In the genomic region with DNA sequence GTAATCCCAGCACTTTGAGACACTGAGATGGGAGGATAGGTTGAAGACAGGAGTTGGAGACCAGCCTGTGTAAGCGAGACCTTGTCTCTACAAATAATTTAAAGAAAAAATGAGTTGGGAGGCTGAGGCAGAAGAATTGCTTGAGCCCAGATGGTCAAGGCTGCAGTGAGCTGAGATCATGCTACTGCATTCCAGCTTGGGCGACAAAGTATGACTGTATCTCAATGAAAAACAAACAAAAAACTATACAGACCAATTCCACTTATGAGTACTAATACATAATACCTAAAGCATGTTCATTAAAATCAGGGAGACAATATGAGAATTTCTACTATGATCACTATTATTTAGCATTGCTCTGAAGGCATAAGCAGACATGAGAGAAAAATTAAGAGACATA, we compare ENCODE assay signal across 19 cellular contexts. TPM values are rescaled to one million over a fixed set of nuclear protein-coding genes. Genes with fewer than 3 reads are reported as not detected.
DNase-seq lines count a peak whose midpoint lies in the region; ATAC-seq and TF ChIP-seq lines count a peak whose summit lies in the region.
"Had no signal": no experiment of that assay in that cellular context is flagged by ENCODE, and none has a peak within 500 bp of the region (broad histone marks: within the 10 kb centered on the region; RNA-seq: fewer than 3 reads in every experiment).

No MANE protein-coding gene starts in this region.

- intact Hi-C loops in CD8-positive, alpha-beta T cell (cut with DNase I, micrococcal nuclease), result no loop called here

- no peak overlapping the region for H3K23ac ChIP-seq in mesenchymal stem cell (ENCODE audit: low read length in 2 of 2)

- H3K79me1 ChIP-seq in mesenchymal stem cell (replicated peaks; ENCODE audit: low read length, poor library complexity, severe bottlenecking), result peaks cover 9% of the 10 kb centered on the region

- no peak overlapping the region for H2AK5ac ChIP-seq in mesenchymal stem cell (ENCODE audit: low read length, severe bottlenecking)

- no peak overlapping the region for H2BK12ac ChIP-seq in mesenchymal stem cell (ENCODE audit: low read length in 2 of 2)

- no peak overlapping the region for H2BK15ac ChIP-seq in mesenchymal stem cell (ENCODE audit: low read depth, poor library complexity, severe bottlenecking)

- 81% methylated on average over 1 of the region's 2 CpGs for WGBS in mesenchymal stem cell

- peaks cover 14% of the 10 kb centered on the region for H3K36me3 ChIP-seq in CD8-positive, alpha-beta T cell (ENCODE audit: insufficient read depth, low read length)
- peaks cover 2 to 39% of the 10 kb centered on the region in 2 experiments for H3K36me3 ChIP-seq in mesenchymal stem cell (ENCODE audit: control insufficient read depth in 1 of 2, insufficient read depth in 2 of 2, low read depth in 1 of 2, low read length in 2 of 2)

- peaks cover 57% of the 10 kb centered on the region for H3K36me3 Mint-ChIP-seq in CD8-positive, alpha-beta T cell
- H3K36me3 Mint-ChIP-seq in chondrocyte (ENCODE audit: low read depth), result no peaks in the 10 kb centered on the region

- CTCF ChIA-PET in CD8-positive, alpha-beta T cell (lab: Charles Lee), result interaction anchor here (0.9 to 1.3 kb wide), 2 partner anchors 9 to 46 kb away, joined by 3 read pairs; no protein-coding TSS in a partner anchor

- no peak overlapping the region for H3K4me2 ChIP-seq in mesenchymal stem cell (ENCODE audit: low read length, poor library complexity, severe bottlenecking)

- peaks cover 42% of the 10 kb centered on the region for H3K4me1 ChIP-seq in CD8-positive, alpha-beta T cell (ENCODE audit: insufficient read depth, low read length)
- peaks cover 3% of the 10 kb centered on the region for H3K4me1 ChIP-seq in mesenchymal stem cell (ENCODE audit: control insufficient read depth, insufficient read depth, low read depth, low read length)

- no peak overlapping the region for H2AFZ ChIP-seq in mesenchymal stem cell (ENCODE audit: low read depth, low read length)

- H4K91ac ChIP-seq in mesenchymal stem cell (ENCODE audit: low read length), result no peak overlapping the region

- H3K27me3 ChIP-seq in CD8-positive, alpha-beta T cell (ENCODE audit: insufficient read depth, low read length), result no peaks in the 10 kb centered on the region
- no peaks in the 10 kb centered on the region for H3K27me3 ChIP-seq in mesenchymal stem cell (ENCODE audit: control insufficient read depth in 1 of 2, insufficient read depth in 1 of 2, low read length in 2 of 2)
- H3K27me3 ChIP-seq: stomach had no signal

- peak overlapping the region; percentile 38 for H3K27ac Mint-ChIP-seq in CD8-positive, alpha-beta T cell
- peak overlapping the region; percentile 46 for H3K27ac Mint-ChIP-seq in chondrocyte (ENCODE audit: unreplicated experiment)

- H3K9me3 ChIP-seq in CD8-positive, alpha-beta T cell (ENCODE audit: low read length), result no peaks in the 10 kb centered on the region
- H3K9me3 ChIP-seq in mesenchymal stem cell (ENCODE audit: control insufficient read depth, low read length), result no peaks in the 10 kb centered on the region
- H3K9me3 ChIP-seq: stomach had no signal

- H2BK5ac ChIP-seq in mesenchymal stem cell (ENCODE audit: low read depth, low read length, poor library complexity, severe bottlenecking), result no peak overlapping the region

- no peak overlapping the region for H3K4me3 Mint-ChIP-seq in CD8-positive, alpha-beta T cell
- no peak overlapping the region for H3K4me3 Mint-ChIP-seq in chondrocyte (ENCODE audit: unreplicated experiment)

- H3K9me3 Mint-ChIP-seq in CD8-positive, alpha-beta T cell, result no peaks in the 10 kb centered on the region
- H3K9me3 Mint-ChIP-seq in chondrocyte (ENCODE audit: low read depth), result no peaks in the 10 kb centered on the region

- no peak overlapping the region for H2BK120ac ChIP-seq in mesenchymal stem cell (ENCODE audit: low read depth, low read length)

- ATAC-seq in CD8-positive, alpha-beta T cell, result no peak
- no peak for ATAC-seq in GM19351 (IDR thresholded peaks at IDR 0.05; ENCODE audit: unreplicated experiment)
- ATAC-seq: esophagus mucosa, K562, left lobe of liver had no signal

- no peak for DNase-seq in CD8-positive, alpha-beta T cell
- peak; percentile 38 for DNase-seq in LHCN-M2 (ENCODE audit: low read depth)
- DNase-seq in chondrocyte (ENCODE audit: low spot score), result no peak
- peak; percentile 47 for DNase-seq in mesenchymal stem cell
- DNase-seq in inferior parietal cortex (ENCODE audit: extremely low spot score), result no peak
- no peak for DNase-seq in caudate nucleus (lab: John Stamatoyannopoulos, UW)
- no peak for DNase-seq in NCI-H510A (lab: John Stamatoyannopoulos, UW)
- DNase-seq: activated CD4-positive, alpha-beta T cell treated with anti-CD3 and anti-CD28 coated beads for 4 hours; activated T-cell treated with anti-CD3 and anti-CD28 coated beads, Interleukin-2, amount 50 U/mL, for 48 hours; amniotic stem cell; hypothalamus; NCI-H1436; NCI-H345; SHP77 treated with DMSO at 0.1 percent for 48 hours; stomach had no signal

- no peak overlapping the region for H3K14ac ChIP-seq in mesenchymal stem cell (ENCODE audit: low read length in 2 of 2)

- H3K4me3 ChIP-seq in CD8-positive, alpha-beta T cell (ENCODE audit: low read depth, low read length), result no peak overlapping the region
- no peak overlapping the region for H3K4me3 ChIP-seq in mesenchymal stem cell (ENCODE audit: insufficient read depth in 1 of 2, low read depth in 1 of 2, low read length in 2 of 2)
- H3K4me3 ChIP-seq: K562, stomach had no signal

- H3K4me1 Mint-ChIP-seq in CD8-positive, alpha-beta T cell (ENCODE audit: low read depth), result peaks cover 75% of the 10 kb centered on the region
- peaks cover 33% of the 10 kb centered on the region for H3K4me1 Mint-ChIP-seq in chondrocyte (ENCODE audit: low read depth)

- no peak overlapping the region for H3K27ac ChIP-seq in CD8-positive, alpha-beta T cell (ENCODE audit: low read depth, low read length)
- H3K27ac ChIP-seq in mesenchymal stem cell (ENCODE audit: low read length, poor library complexity, severe bottlenecking), result no peak overlapping the region
- H3K27ac ChIP-seq in caudate nucleus (ENCODE audit: low read depth, low read length), result no peak overlapping the region
- H3K27ac ChIP-seq: stomach had no signal

- H3K18ac ChIP-seq in mesenchymal stem cell (ENCODE audit: low read depth in 1 of 2, low read length in 2 of 2), result no peak overlapping the region

- TF ChIP-seq CTCF in CD8-positive, alpha-beta T cell (IDR thresholded peaks at IDR 0.05), result no peak
- no peak for TF ChIP-seq CTCF in chondrocyte (IDR thresholded peaks at IDR 0.05)

- H4K8ac ChIP-seq in mesenchymal stem cell (ENCODE audit: low read length), result no peak overlapping the region

- peak overlapping the region; percentile 49 for H3K9ac ChIP-seq in mesenchymal stem cell (ENCODE audit: low read length)

- H3K27me3 Mint-ChIP-seq in CD8-positive, alpha-beta T cell (ENCODE audit: low read depth), result no peaks in the 10 kb centered on the region
- H3K27me3 Mint-ChIP-seq in chondrocyte (ENCODE audit: low read depth), result no peaks in the 10 kb centered on the region

- H3K4ac ChIP-seq in mesenchymal stem cell (ENCODE audit: low read depth in 1 of 2, low read length in 2 of 2), result no peak overlapping the region

- POLR2A ChIA-PET in CD8-positive, alpha-beta T cell (lab: Charles Lee), result interaction anchor here (0.6 to 1.2 kb wide), 3 partner anchors 9 to 535 kb away, joined by 3 read pairs; no protein-coding TSS in a partner anchor

RNA-seq across cellular contexts. Expression of a gene that starts 12.6 kb away (rescaled TPM):
- 100 to 1,000 TPM; 128 to 129 TPM for total RNA-seq in CD8-positive, alpha-beta T cell
- 75.9 and 97.7 TPM in 2 replicates for total RNA-seq in LHCN-M2 (2014; rRNA removed)
- 12.4 TPM for polyA plus RNA-seq in LHCN-M2 (2012)
- total RNA-seq in chondrocyte, result 26.2 to 28.3 TPM (median 26.8 TPM) in 3 replicates
- 26.5 TPM for polyA plus RNA-seq in mesenchymal stem cell (2013, experiment 1 of 2)
- 28.5 TPM for polyA plus RNA-seq in mesenchymal stem cell (2013, experiment 2 of 2)

RNA-seq across cellular contexts. Expression of a gene that starts 43.2 kb away (rescaled TPM):
- 10 to 100 TPM; 41.9 to 43.0 TPM for total RNA-seq in CD8-positive, alpha-beta T cell
- total RNA-seq in LHCN-M2 (2014; rRNA removed) (46.9 and 53.1 TPM in 2 replicates), chondrocyte (28.5 to 37.4 TPM (median 31.3 TPM) in 3 replicates)
- 18.5 TPM for polyA plus RNA-seq in LHCN-M2 (2012)
- 41.6 TPM for polyA plus RNA-seq in mesenchymal stem cell (2013, experiment 1 of 2)
- polyA plus RNA-seq in mesenchymal stem cell (2013, experiment 2 of 2), result 40.2 TPM

Comparison
In these comparisons a context has a peak if more than half of its experiments do, and no peak if none do; other contexts are left out.
1. DNase-seq: peak in LHCN-M2 (single experiment) and mesenchymal stem cell (single experiment); none in CD8-positive, alpha-beta T cell (0 of 7), chondrocyte (single experiment), inferior parietal cortex (single experiment), caudate nucleus (0 of 61) and NCI-H510A (single experiment).